Comparison of ENCODE assay signal across 10 cellular contexts in the genomic region with DNA sequence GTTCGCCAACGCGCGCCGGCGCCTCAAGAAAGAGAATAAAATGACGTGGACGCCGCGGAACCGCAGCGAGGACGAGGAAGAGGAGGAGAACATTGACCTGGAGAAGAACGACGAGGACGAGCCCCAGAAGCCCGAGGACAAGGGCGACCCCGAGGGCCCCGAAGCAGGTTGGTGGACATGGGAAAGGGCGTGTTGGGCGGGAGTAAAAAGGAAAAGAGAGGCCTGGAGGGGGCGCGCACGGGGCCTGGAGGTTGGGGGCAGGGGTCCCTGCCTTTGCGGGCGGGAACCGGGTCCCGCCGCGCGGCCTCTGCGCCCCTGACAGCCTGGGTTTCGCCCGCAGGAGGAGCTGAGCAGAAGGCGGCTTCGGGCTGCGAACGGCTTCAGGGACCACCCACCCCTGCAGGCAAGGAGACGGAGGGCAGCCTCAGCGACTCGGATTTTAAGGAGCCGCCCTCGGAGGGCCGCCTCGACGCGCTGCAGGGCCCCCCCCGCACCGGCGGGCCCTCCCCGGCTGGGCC. TPM values are rescaled to one million over a fixed set of nuclear protein-coding genes. Genes with fewer than 3 reads are reported as not detected.
DNase-seq lines count a peak whose midpoint lies in the region; ATAC-seq and TF ChIP-seq lines count a peak whose summit lies in the region.
"Had no signal": no experiment of that assay in that cellular context is flagged by ENCODE, and none has a peak within 500 bp of the region (broad histone marks: within the 10 kb centered on the region; RNA-seq: fewer than 3 reads in every experiment).

No MANE protein-coding gene starts in this region.

- 15 to 33% (median 26%) methylated on average over 38 to 52 of the region's 52 CpGs for WGBS in heart left ventricle, 4 donors
- 3 to 5% methylated on average over 42 of the region's 52 CpGs for WGBS in lower leg skin, 2 donors
- WGBS in upper lobe of left lung, 2 donors = 3 to 9% methylated on average over 26 to 51 of the region's 52 CpGs

- H3K27ac Mint-ChIP-seq in MCF 10A (ENCODE audit: low read depth, unreplicated experiment) = peak overlapping the region; percentile 97

- peaks cover 0 to 10% (median 0%) of the 10 kb centered on the region in 9 donors for H3K36me3 ChIP-seq in heart left ventricle
- peaks cover 0 to 4% (median 0%) of the 10 kb centered on the region in 4 donors for H3K36me3 ChIP-seq in upper lobe of left lung
- no peaks in the 10 kb centered on the region for H3K36me3 ChIP-seq in colonic mucosa
- H3K36me3 ChIP-seq: thyroid gland had no signal

- H3K9me3 ChIP-seq in heart left ventricle = no peaks in the 10 kb centered on the region
- H3K9me3 ChIP-seq in upper lobe of left lung = no peaks in the 10 kb centered on the region
- H3K9me3 ChIP-seq in colonic mucosa = no peaks in the 10 kb centered on the region
- H3K9me3 ChIP-seq: thyroid gland had no signal

- CTCF ChIA-PET in MCF 10A (lab: Yijun Ruan, JAX) = interaction anchor here (0.6 to 1.0 kb wide), 2 partner anchors 243 to 299 kb away, joined by 3 read pairs; no protein-coding TSS in a partner anchor

- no peak overlapping the region for H3K9ac ChIP-seq in colonic mucosa (ENCODE audit: low read depth in 2 of 2, low read length in 2 of 2)

- TF ChIP-seq POLR2A in heart left ventricle (IDR thresholded peaks at IDR 0.05) (no peak), lower leg skin (IDR thresholded peaks at IDR 0.05) (no peak), upper lobe of left lung (IDR thresholded peaks at IDR 0.05) (no peak)

- TF ChIP-seq CTCF in heart left ventricle (IDR thresholded peaks at IDR 0.05) (peak in 1 of 12 donors; percentile 9), MCF 10A (IDR thresholded peaks at IDR 0.05; ENCODE audit: unreplicated experiment) (no peak), lower leg skin (IDR thresholded peaks at IDR 0.05) (no peak), upper lobe of left lung (IDR thresholded peaks at IDR 0.05) (no peak), colonic mucosa (IDR thresholded peaks at IDR 0.05) (no peak)

- DNase-seq in heart left ventricle (peak in 1 of 5 donors; percentile 28), left ventricle myocardium superior (no peak), MCF 10A (ENCODE audit: unreplicated experiment) (peak; percentile 51), lower leg skin (ENCODE audit: low spot score in 2 of 2) (no peak), upper lobe of left lung (peak in 1 of 2 donors; percentile 79), sciatic nerve (ENCODE audit: low spot score) (no peak), Ammon's horn (ENCODE audit: low spot score) (no peak), colonic mucosa (no peak)
- DNase-seq: NCI-H146, thyroid gland had no signal

- intact Hi-C loops in heart left ventricle (cut with DNase I) = loop anchor here in 9 of 10 donors (5.0 to 10.0 kb wide), 15 partner anchors 278 to 1388 kb away; partner anchors contain the start of gene IRX6 (in 4 of the 9)
- intact Hi-C loops in left ventricle myocardium superior (cut with micrococcal nuclease) = no loop called here
- intact Hi-C loops in MCF 10A (cut with micrococcal nuclease) = loop anchor here (5.0 to 10.0 kb wide), 4 partner anchors 285 to 850 kb away; no protein-coding TSS in a partner anchor
- intact Hi-C loops in lower leg skin (cut with DNase I; ENCODE audit: low total_unique reads) = loop anchor here (5.0 to 10.0 kb wide), 3 partner anchors 648 to 1155 kb away; partner anchors contain the start of gene IRX3
- intact Hi-C loops in sciatic nerve (cut with DNase I) = loop anchor here (5.0 kb wide), 1 partner anchor 615 kb away; no protein-coding TSS in a partner anchor
- intact Hi-C loops in colonic mucosa (cut with DNase I) = loop anchor here (10.0 kb wide), 1 partner anchor 648 kb away; the partner anchor contains the start of gene IRX3

- H3K4me1 ChIP-seq in heart left ventricle = peaks cover 0 to 50% (median 19%) of the 10 kb centered on the region in 12 donors
- peaks cover 29 to 46% (median 38%) of the 10 kb centered on the region in 4 donors for H3K4me1 ChIP-seq in upper lobe of left lung
- H3K4me1 ChIP-seq in colonic mucosa = peaks cover 16% of the 10 kb centered on the region

- no TSS peak for BruUV-seq in MCF 10A (replicated peaks; lab: Mats Ljungman, UMichigan)

- ATAC-seq in heart left ventricle (no peak), left ventricle myocardium superior (no peak), upper lobe of left lung (ENCODE audit: low FRiP score in 2 of 2) (no peak), sciatic nerve (no peak)

- POLR2A ChIA-PET in MCF 10A (lab: Yijun Ruan, JAX) = interaction anchor here (0.6 to 17.6 kb wide), 9 partner anchors 10 to 1159 kb away, joined by 3 to 352 read pairs (median 46); partner anchors contain the start of gene IRX3

- H3K9me3 Mint-ChIP-seq in MCF 10A (ENCODE audit: unreplicated experiment) = no peaks in the 10 kb centered on the region

- H3K27me3 ChIP-seq in heart left ventricle = peaks cover 8 to 79% (median 54%) of the 10 kb centered on the region in 9 donors
- peaks cover 0 to 60% (median 37%) of the 10 kb centered on the region in 4 donors for H3K27me3 ChIP-seq in upper lobe of left lung
- H3K27me3 ChIP-seq in colonic mucosa = peaks cover 71% of the 10 kb centered on the region

- H3K27me3 Mint-ChIP-seq in MCF 10A (ENCODE audit: insufficient read depth, unreplicated experiment) = no peaks in the 10 kb centered on the region

- H3K4me3 Mint-ChIP-seq in MCF 10A (ENCODE audit: unreplicated experiment) = peak overlapping the region; percentile 88

- peaks cover 69% of the 10 kb centered on the region for H3K36me3 Mint-ChIP-seq in MCF 10A (ENCODE audit: insufficient read depth, unreplicated experiment)

- TF ChIP-seq EP300 in upper lobe of left lung (IDR thresholded peaks at IDR 0.05) = no peak

- H3K4me3 ChIP-seq in heart left ventricle = peak overlapping the region; percentile 5 to 86 (median 74)
- peak overlapping the region; percentile 75 for H3K4me3 ChIP-seq in lower leg skin (ENCODE audit: low read depth, poor library complexity, severe bottlenecking)
- H3K4me3 ChIP-seq in upper lobe of left lung = peak overlapping the region in 3 of 4 donors; percentile 71 to 74 (median 72)
- H3K4me3 ChIP-seq in colonic mucosa = no peak overlapping the region
- H3K4me3 ChIP-seq: thyroid gland had no signal

- peak overlapping the region in 10 of 12 donors; percentile 16 to 96 (median 92) for H3K27ac ChIP-seq in heart left ventricle
- H3K27ac ChIP-seq in upper lobe of left lung = peak overlapping the region; percentile 82 to 86 (median 83)
- H3K27ac ChIP-seq in colonic mucosa = no peak overlapping the region
- H3K27ac ChIP-seq: thyroid gland had no signal

- peaks cover 5% of the 10 kb centered on the region for H3K4me1 Mint-ChIP-seq in MCF 10A (ENCODE audit: insufficient read depth, unreplicated experiment)

RNA-seq across cellular contexts. Expression of gene IRX5, which starts 2.1 kb away (rescaled TPM):
- total RNA-seq in heart left ventricle = 10 to 100 TPM in 7 of 9 donors, 1 to 10 TPM in 2; 5.8 to 32.2 (median 18.1) TPM
- 10 to 100 TPM; 19.2 to 19.4 TPM for polyA plus RNA-seq in heart left ventricle
- 0.47 TPM for total RNA-seq in left ventricle myocardium superior
- total RNA-seq in MCF 10A (2022) = 6.1 and 7.8 TPM in 2 replicates
- total RNA-seq in lower leg skin = 10 to 100 TPM; 47.0 to 99.1 (median 68.7) TPM
- 10 to 100 TPM; 15.2 to 45.6 (median 31.9) TPM for total RNA-seq in upper lobe of left lung
- 0.13 TPM for total RNA-seq in sciatic nerve
- under 1 TPM; 0.11 to 0.17 TPM for total RNA-seq in colonic mucosa
